Comparison of ENCODE assay signal across 8 cellular contexts in genomic region chr19:4066682-4067395, GRCh38. TPM values are rescaled to one million over a fixed set of nuclear protein-coding genes. Genes with fewer than 3 reads are reported as not detected.
DNase-seq lines count a peak whose midpoint lies in the region; ATAC-seq and TF ChIP-seq lines count a peak whose summit lies in the region.

TSS of gene ZBTB7A (minus strand) at chr19:4066899. CDS start at chr19:4055232, 11,667 bp downstream.

- peaks cover 7 to 47% (median 38%) of the 10 kb centered on the region in 4 donors for H3K4me1 Mint-ChIP-seq in naive thymus-derived CD8-positive, alpha-beta T cell

- peak within 1 kb of the TSS in 9 of 10 donors; percentile 66 to 96 (median 94) for H3K27ac Mint-ChIP-seq in naive thymus-derived CD8-positive, alpha-beta T cell

- H3K27ac ChIP-seq in RWPE1 = peak within 1 kb of the TSS; percentile 98

- peak; percentile 71 for DNase-seq in COLO668 (lab: John Stamatoyannopoulos, UW; ENCODE audit: unreplicated experiment)
- peak; percentile 82 for DNase-seq in Jurkat, Clone E6-1 (ENCODE audit: low read depth, low spot score)
- DNase-seq in RWPE1 (ENCODE audit: low spot score) = no peak
- peak; percentile 62 for DNase-seq in activated T-helper 9 cell treated with anti-CD3 and anti-CD28 coated beads, Interleukin-2, amount 50 U/mL, for 16 hours (ENCODE audit: low read depth)
- peak; percentile 66 for DNase-seq in fibroblast of mammary gland (ENCODE audit: low read depth)
- peak; percentile 78 to 94 (median 83) for DNase-seq in naive thymus-derived CD8-positive, alpha-beta T cell

- POLR2A ChIA-PET in RWPE1 (lab: Yijun Ruan, JAX; ENCODE audit: low non-redundant PET) = interaction anchor here (0.6 to 0.7 kb wide), 2 partner anchors 83 to 576 kb away, joined by 3 to 5 read pairs; no protein-coding TSS in a partner anchor
- POLR2A ChIA-PET in naive thymus-derived CD8-positive, alpha-beta T cell (lab: Charles Lee) = interaction anchor here (0.5 to 5.4 kb wide), 24 partner anchors 12 to 800 kb away, joined by 3 to 74 read pairs (median 6); partner anchors contain the start of genes DAPK3, EEF2, PIAS4 and YJU2

- H3K36me3 Mint-ChIP-seq in naive thymus-derived CD8-positive, alpha-beta T cell = peaks cover 0 to 5% (median 0%) of the 10 kb centered on the region in 3 donors

- peak within 1 kb of the TSS; percentile 79 to 96 (median 89) for H3K4me3 Mint-ChIP-seq in naive thymus-derived CD8-positive, alpha-beta T cell

- TF ChIP-seq CTCF in RWPE1 (conservative IDR thresholded peaks at IDR 0.05; ENCODE audit: low read depth) (no peak), fibroblast of mammary gland (conservative IDR thresholded peaks at IDR 0.05; ENCODE audit: control insufficient read depth, insufficient read depth, low read depth, low read length) (no peak), subcutaneous adipose tissue (IDR thresholded peaks at IDR 0.05; ENCODE audit: low read depth) (no peak)

- no peaks in the 10 kb centered on the region for H3K9me3 Mint-ChIP-seq in naive thymus-derived CD8-positive, alpha-beta T cell

- no peaks in the 10 kb centered on the region for H3K27me3 Mint-ChIP-seq in naive thymus-derived CD8-positive, alpha-beta T cell

- peak within 1 kb of the TSS; percentile 69 for H3K4me3 ChIP-seq in Jurkat, Clone E6-1 (ENCODE audit: low read length)
- peak within 1 kb of the TSS; percentile 68 for H3K4me3 ChIP-seq in fibroblast of mammary gland (ENCODE audit: control insufficient read depth, low read depth, low read length)

- CTCF ChIA-PET in RWPE1 (lab: Yijun Ruan, JAX) = no interaction called here

- peak; percentile 48 to 52 for ATAC-seq in naive thymus-derived CD8-positive, alpha-beta T cell
- no peak for ATAC-seq in HG02642 (IDR thresholded peaks at IDR 0.05; ENCODE audit: poor library complexity, unreplicated experiment)

RNA-seq across cellular contexts. Expression of gene ZBTB7A, which starts in this region (rescaled TPM):
- 8.6 TPM for polyA plus RNA-seq in Jurkat, Clone E6-1 (2012; ENCODE audit: insufficient read depth, insufficient read length)
- total RNA-seq in naive thymus-derived CD8-positive, alpha-beta T cell = 10 to 100 TPM; 59.9 TPM
- 10 to 100 TPM; 31.3 to 52.2 (median 31.5) TPM for polyA plus RNA-seq in naive thymus-derived CD8-positive, alpha-beta T cell
- 10 to 100 TPM; 14.2 to 63.9 (median 28.7) TPM for total RNA-seq in subcutaneous adipose tissue
